19 cellular contexts compared by ENCODE assay signal in the genomic region with DNA sequence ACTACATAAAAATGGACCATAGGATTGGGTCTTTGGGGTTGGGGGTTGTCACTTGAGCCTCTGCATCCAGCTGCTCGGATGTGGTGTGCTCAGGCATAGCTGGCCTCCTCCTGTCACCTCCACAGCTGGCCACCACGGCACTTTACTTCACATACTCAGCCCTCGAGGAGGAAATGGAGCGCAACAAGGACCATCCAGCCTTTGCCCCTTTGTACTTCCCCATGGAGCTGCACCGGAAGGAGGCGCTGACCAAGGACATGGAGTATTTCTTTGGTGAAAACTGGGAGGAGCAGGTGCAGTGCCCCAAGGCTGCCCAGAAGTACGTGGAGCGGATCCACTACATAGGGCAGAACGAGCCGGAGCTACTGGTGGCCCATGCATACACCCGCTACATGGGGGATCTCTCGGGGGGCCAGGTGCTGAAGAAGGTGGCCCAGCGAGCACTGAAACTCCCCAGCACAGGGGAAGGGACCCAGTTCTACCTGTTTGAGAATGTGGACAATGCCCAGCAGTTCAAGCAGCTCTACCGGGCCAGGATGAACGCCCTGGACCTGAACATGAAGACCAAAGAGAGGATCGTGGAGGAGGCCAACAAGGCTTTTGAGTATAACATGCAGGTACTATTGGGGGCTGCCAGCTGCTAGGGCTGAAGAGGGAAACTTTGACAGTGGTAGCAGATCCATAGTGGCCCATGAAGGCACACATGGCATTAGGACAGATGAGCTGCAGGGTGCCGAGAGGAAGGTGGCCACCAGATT. TPM values are rescaled to one million over a fixed set of nuclear protein-coding genes. Genes with fewer than 3 reads are reported as not detected.
A peak's percentile ranks its signal among the peaks of the same experiment; 100 is the strongest.
DNase-seq lines count a peak whose midpoint lies in the region; ATAC-seq and TF ChIP-seq lines count a peak whose summit lies in the region.
"Had no signal": no experiment of that assay in that cellular context is flagged by ENCODE, and none has a peak within 500 bp of the region (broad histone marks: within the 10 kb centered on the region; RNA-seq: fewer than 3 reads in every experiment).

No MANE protein-coding gene starts in this region.

- no peak overlapping the region for H3K4me3 ChIP-seq in Karpas-422 (ENCODE audit: low read length)
- H3K4me3 ChIP-seq: vagina had no signal

- H3K4me1 Mint-ChIP-seq in activated CD4-positive, alpha-beta memory T cell treated with anti-CD3 and anti-CD28 coated beads, Interleukin-2, amount 10 ng/mL, durations not matched to agents 7 days and 5 days, result peaks cover 63% of the 10 kb centered on the region
- H3K4me1 Mint-ChIP-seq in memory B cell (peaks cover 22% of the 10 kb centered on the region), type B pancreatic cell (ENCODE audit: unreplicated experiment) (peaks cover 12% of the 10 kb centered on the region)
- H3K4me1 Mint-ChIP-seq: neural crest cell had no signal

- TF ChIP-seq CTCF in type B pancreatic cell (conservative IDR thresholded peaks at IDR 0.05), result no peak

- CTCF ChIA-PET in activated CD4-positive, alpha-beta memory T cell treated with anti-CD3 and anti-CD28 coated beads, Interleukin-2, amount 10 ng/mL, durations not matched to agents 7 days and 5 days (lab: Charles Lee), result interaction anchor here (0.9 to 7.3 kb wide), 14 partner anchors 8 to 227 kb away, joined by 3 to 126 read pairs (median 6); a partner anchor contains a TSS

- H3K4me1 ChIP-seq in Karpas-422 (ENCODE audit: low read length), result peaks cover 28% of the 10 kb centered on the region

- H3K27me3 Mint-ChIP-seq in activated CD4-positive, alpha-beta memory T cell treated with anti-CD3 and anti-CD28 coated beads, Interleukin-2, amount 10 ng/mL, durations not matched to agents 7 days and 5 days, result no peaks in the 10 kb centered on the region
- H3K27me3 Mint-ChIP-seq in memory B cell (no peaks in the 10 kb centered on the region), type B pancreatic cell (no peaks in the 10 kb centered on the region)

- no peak for ATAC-seq in memory B cell (ENCODE audit: low read depth)
- ATAC-seq: right cardiac atrium had no signal

- no peak overlapping the region for H3K4me2 ChIP-seq in Karpas-422 (ENCODE audit: low read depth, low read length, poor library complexity, severe bottlenecking)

- H4K20me1 ChIP-seq in Karpas-422 (ENCODE audit: insufficient read depth, low read depth, low read length), result no peaks in the 10 kb centered on the region

- no peak overlapping the region for H3K27ac ChIP-seq in Karpas-422 (ENCODE audit: low read length)
- H3K27ac ChIP-seq: brain microvascular endothelial cell had no signal

- DNase-seq in DMS53 treated with DMSO at 0.1 percent for 48 hours (lab: John Stamatoyannopoulos, UW; ENCODE audit: unreplicated experiment) (peak; percentile 33), memory B cell (ENCODE audit: low spot score in 2 of 2) (no peak), Karpas-422 (no peak), type B pancreatic cell (ENCODE audit: extremely low spot score, unreplicated experiment) (no peak)
- DNase-seq in activated CD4-positive, alpha-beta memory T cell treated with anti-CD3 and anti-CD28 coated beads, Interleukin-2, amount 10 ng/mL, durations not matched to agents 7 days and 5 days, result no peak
- DNase-seq: activated CD4-positive, CD25-positive, alpha-beta regulatory T cell treated with anti-CD3 and anti-CD28 coated beads, Interleukin-2, amount 50 U/mL, for 72 hours; brain microvascular endothelial cell; C1 segment of cervical spinal cord; effector CD4-positive, alpha-beta T cell; MM.1S; NCI-H2081; NCI-H82; right cardiac atrium; stimulated activated CD4-positive, alpha-beta T cell treated with anti-CD3 and anti-CD28 coated beads, Interleukin-4, amount 100 ng/mL, for 1 hour had no signal

- H3K9ac ChIP-seq in Karpas-422 (ENCODE audit: low read length), result no peak overlapping the region

- H3K36me3 Mint-ChIP-seq in activated CD4-positive, alpha-beta memory T cell treated with anti-CD3 and anti-CD28 coated beads, Interleukin-2, amount 10 ng/mL, durations not matched to agents 7 days and 5 days (ENCODE audit: low read depth), result peaks cover 67% of the 10 kb centered on the region
- peaks cover 22% of the 10 kb centered on the region for H3K36me3 Mint-ChIP-seq in memory B cell
- peaks cover 7% of the 10 kb centered on the region for H3K36me3 Mint-ChIP-seq in type B pancreatic cell

- H2AFZ ChIP-seq in Karpas-422 (ENCODE audit: low read length), result no peak overlapping the region

- H3K36me3 ChIP-seq in Karpas-422 (ENCODE audit: insufficient read depth, low read length), result 0 out of 2 replicates have a peak, but pooled peaks cover 6% of the 10 kb centered on the region

- no peaks in the 10 kb centered on the region for H3K27me3 ChIP-seq in Karpas-422 (ENCODE audit: low read length)
- H3K27me3 ChIP-seq: brain microvascular endothelial cell, vagina had no signal

- no peaks in the 10 kb centered on the region for H3K9me2 ChIP-seq in Karpas-422 (replicated peaks; ENCODE audit: insufficient read depth, low read length)

- H3K79me2 ChIP-seq in Karpas-422 (ENCODE audit: low read length), result peaks cover 21% of the 10 kb centered on the region

- H3K27ac Mint-ChIP-seq in activated CD4-positive, alpha-beta memory T cell treated with anti-CD3 and anti-CD28 coated beads, Interleukin-2, amount 10 ng/mL, durations not matched to agents 7 days and 5 days, result peak overlapping the region; percentile 44
- peak overlapping the region; percentile 100 for H3K27ac Mint-ChIP-seq in memory B cell
- no peak overlapping the region for H3K27ac Mint-ChIP-seq in type B pancreatic cell

- POLR2A ChIA-PET in activated CD4-positive, alpha-beta memory T cell treated with anti-CD3 and anti-CD28 coated beads, Interleukin-2, amount 10 ng/mL, durations not matched to agents 7 days and 5 days (lab: Charles Lee), result interaction anchor here (0.8 to 12.4 kb wide), 7 partner anchors 9 to 117 kb away, joined by 3 to 154 read pairs (median 16); a partner anchor contains a TSS

- H3K4me3 Mint-ChIP-seq in activated CD4-positive, alpha-beta memory T cell treated with anti-CD3 and anti-CD28 coated beads, Interleukin-2, amount 10 ng/mL, durations not matched to agents 7 days and 5 days, result no peak overlapping the region
- no peak overlapping the region for H3K4me3 Mint-ChIP-seq in memory B cell
- H3K4me3 Mint-ChIP-seq in type B pancreatic cell, result no peak overlapping the region
- H3K4me3 Mint-ChIP-seq: neural crest cell; T-helper 1 cell treated with Interleukin-12 subunit alpha and Interleukin-12 subunit beta and Interleukin-4 antibody, amounts not matched to agents 30 μg/mL and 1 μg/mL, for 36 hours had no signal

- H3K9me3 Mint-ChIP-seq in activated CD4-positive, alpha-beta memory T cell treated with anti-CD3 and anti-CD28 coated beads, Interleukin-2, amount 10 ng/mL, durations not matched to agents 7 days and 5 days, result no peaks in the 10 kb centered on the region
- H3K9me3 Mint-ChIP-seq in memory B cell (no peaks in the 10 kb centered on the region), type B pancreatic cell (no peaks in the 10 kb centered on the region)
- H3K9me3 Mint-ChIP-seq: neural crest cell; T-helper 1 cell treated with Interleukin-12 subunit alpha and Interleukin-12 subunit beta and Interleukin-4 antibody, amounts not matched to agents 30 μg/mL and 1 μg/mL, for 36 hours had no signal

- H3K9me3 ChIP-seq in Karpas-422 (ENCODE audit: low read length), result no peaks in the 10 kb centered on the region
- H3K9me3 ChIP-seq: vagina had no signal

RNA-seq across cellular contexts. Expression of a gene that starts 30.8 kb away (rescaled TPM):
- 10 to 100 TPM; 28.7 to 30.7 TPM for total RNA-seq in activated CD4-positive, alpha-beta memory T cell treated with anti-CD3 and anti-CD28 coated beads, Interleukin-2, amount 10 ng/mL, durations not matched to agents 7 days and 5 days
- total RNA-seq in Karpas-422 (2014; rRNA removed; shearing (Covaris generic); ENCODE audit: low replicate concordance), result not detected in 2 replicates
- 19.2 and 41.3 TPM in 2 replicates for total RNA-seq in type B pancreatic cell (ENCODE audit: low replicate concordance)

RNA-seq across cellular contexts. Expression of a gene that starts 31.6 kb away (rescaled TPM):
- 10 to 100 TPM; 77.4 to 83.4 TPM for total RNA-seq in activated CD4-positive, alpha-beta memory T cell treated with anti-CD3 and anti-CD28 coated beads, Interleukin-2, amount 10 ng/mL, durations not matched to agents 7 days and 5 days
- 50.1 and 76.2 TPM in 2 replicates for total RNA-seq in Karpas-422 (2014; rRNA removed; shearing (Covaris generic); ENCODE audit: low replicate concordance)
- 37.8 and 46.2 TPM in 2 replicates for total RNA-seq in type B pancreatic cell (ENCODE audit: low replicate concordance)

RNA-seq across cellular contexts. Expression of a gene that starts 33.3 kb away (rescaled TPM):
- total RNA-seq in activated CD4-positive, alpha-beta memory T cell treated with anti-CD3 and anti-CD28 coated beads, Interleukin-2, amount 10 ng/mL, durations not matched to agents 7 days and 5 days, result 10 to 100 TPM; 49.5 to 56.2 TPM
- total RNA-seq in Karpas-422 (2014; rRNA removed; shearing (Covaris generic); ENCODE audit: low replicate concordance), result 48.2 and 129 TPM in 2 replicates
- total RNA-seq in type B pancreatic cell (ENCODE audit: low replicate concordance), result 48.3 and 49.1 TPM in 2 replicates

RNA-seq across cellular contexts. Expression of a gene that starts 48.4 kb away (rescaled TPM):
- under 1 TPM in 1 of 2 experiments, not detected in 1; 0.05 TPM for total RNA-seq in activated CD4-positive, alpha-beta memory T cell treated with anti-CD3 and anti-CD28 coated beads, Interleukin-2, amount 10 ng/mL, durations not matched to agents 7 days and 5 days
- total RNA-seq in Karpas-422 (2014; rRNA removed; shearing (Covaris generic); ENCODE audit: low replicate concordance), result not detected in 2 replicates
- total RNA-seq in type B pancreatic cell (ENCODE audit: low replicate concordance), result 0.14 and 0.43 TPM in 2 replicates
- total RNA-seq: fibroblast of villous mesenchyme, RPMI7951, vagina had no signal

Comparison
In these comparisons a context has a peak if more than half of its experiments do, and no peak if none do; other contexts are left out.
1. RNA of a gene that starts 30.8 kb away (total RNA-seq): 19.2 to 41.3 TPM in type B pancreatic cell and 28.7 to 30.7 TPM in activated CD4-positive, alpha-beta memory T cell treated with anti-CD3 and anti-CD28 coated beads, Interleukin-2, amount 10 ng/mL, durations not matched to agents 7 days and 5 days; not detected in Karpas-422; every median in the first group is over 10 times any median in the second.